12 cellular contexts compared by ENCODE assay signal in the genomic region with DNA sequence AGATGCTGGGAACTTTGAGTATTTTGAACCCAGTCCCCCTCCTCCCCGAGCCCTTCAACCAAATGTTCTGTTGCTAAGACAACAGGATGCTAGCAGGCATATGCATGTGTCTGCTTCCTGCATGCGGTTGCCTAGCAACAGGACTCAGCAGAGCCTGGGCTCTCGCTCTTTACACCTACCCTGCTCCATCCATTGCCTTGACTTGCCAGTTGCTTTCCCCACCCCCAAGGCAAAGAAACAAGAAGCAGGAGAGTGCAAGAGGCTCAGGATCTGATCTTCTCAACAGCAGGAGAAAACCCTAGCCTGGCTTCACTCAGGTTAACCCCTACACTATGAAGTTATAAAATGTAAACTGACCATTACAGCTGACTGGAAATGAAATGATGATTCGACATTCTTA.
A peak's percentile ranks its signal among the peaks of the same experiment; 100 is the strongest.
DNase-seq lines count a peak whose midpoint lies in the region; ATAC-seq, FAIRE-seq and TF ChIP-seq lines count a peak whose summit lies in the region.
"Had no signal": no experiment of that assay in that cellular context is flagged by ENCODE, and none has a peak within 500 bp of the region (broad histone marks: within the 10 kb centered on the region; RNA-seq: fewer than 3 reads in every experiment).

No MANE protein-coding gene starts in this region.

- H3K27ac ChIP-seq in kidney (ENCODE audit: low read depth in 2 of 2, low read length in 2 of 2) = no peak overlapping the region
- H3K27ac ChIP-seq: BLaER1 treated with 17β-estradiol and CSF1 and Interleukin-3, amounts not matched to agents 10 nM and 100 nM had no signal

- no peaks in the 10 kb centered on the region for H3K9me3 ChIP-seq in kidney (ENCODE audit: control insufficient read depth in 1 of 2, low read length in 2 of 2)
- H3K9me3 ChIP-seq: BLaER1 treated with 17β-estradiol and CSF1 and Interleukin-3, amounts not matched to agents 10 nM and 100 nM had no signal

- ATAC-seq in GM19467 (IDR thresholded peaks at IDR 0.05; ENCODE audit: unreplicated experiment) (peak; percentile 55), HG03565 (IDR thresholded peaks at IDR 0.05; ENCODE audit: unreplicated experiment) (peak; percentile 77)
- ATAC-seq in stimulated activated memory B cell treated with anti-CD40 and anti-IgM and Interleukin-4, amounts not matched to agents 10 μg/mL and 1 μg/mL and 100 μg/mL, for 72 hours = no peak

- intact Hi-C loops in kidney (cut with DNase I) = no loop called here

- H3K4me3 ChIP-seq in kidney (ENCODE audit: low read length in 2 of 2) = no peak overlapping the region
- H3K4me3 ChIP-seq: BLaER1 treated with 17β-estradiol and CSF1 and Interleukin-3, amounts not matched to agents 10 nM and 100 nM; lung had no signal

- H3K4me1 ChIP-seq in kidney (ENCODE audit: control insufficient read depth in 1 of 2, insufficient read depth in 1 of 2, low read depth in 1 of 2, low read length in 2 of 2) = no peaks in the 10 kb centered on the region
- H3K4me1 ChIP-seq: BLaER1 treated with 17β-estradiol and CSF1 and Interleukin-3, amounts not matched to agents 10 nM and 100 nM had no signal

- H3K9ac ChIP-seq in kidney (ENCODE audit: low read length in 2 of 2) = no peak overlapping the region
- H3K9ac ChIP-seq: BLaER1 treated with 17β-estradiol and CSF1 and Interleukin-3, amounts not matched to agents 10 nM and 100 nM had no signal

- no peaks in the 10 kb centered on the region for H3K9me3 Mint-ChIP-seq in stimulated activated memory B cell treated with anti-CD40 and anti-IgM and Interleukin-4, amounts not matched to agents 10 μg/mL and 1 μg/mL and 100 μg/mL, for 72 hours
- H3K9me3 Mint-ChIP-seq: T-helper 1 cell treated with Interleukin-12 subunit alpha and Interleukin-12 subunit beta and Interleukin-4 antibody, amounts not matched to agents 30 μg/mL and 1 μg/mL, for 36 hours had no signal

- H3K4me3 Mint-ChIP-seq in stimulated activated memory B cell treated with anti-CD40 and anti-IgM and Interleukin-4, amounts not matched to agents 10 μg/mL and 1 μg/mL and 100 μg/mL, for 72 hours = no peak overlapping the region
- H3K4me3 Mint-ChIP-seq: T-helper 1 cell treated with Interleukin-12 subunit alpha and Interleukin-12 subunit beta and Interleukin-4 antibody, amounts not matched to agents 30 μg/mL and 1 μg/mL, for 36 hours had no signal

- H3K27me3 Mint-ChIP-seq in stimulated activated memory B cell treated with anti-CD40 and anti-IgM and Interleukin-4, amounts not matched to agents 10 μg/mL and 1 μg/mL and 100 μg/mL, for 72 hours = peaks cover 5% of the 10 kb centered on the region

- no peaks in the 10 kb centered on the region for H3K36me3 Mint-ChIP-seq in stimulated activated memory B cell treated with anti-CD40 and anti-IgM and Interleukin-4, amounts not matched to agents 10 μg/mL and 1 μg/mL and 100 μg/mL, for 72 hours

- H3K36me3 ChIP-seq in kidney (ENCODE audit: control insufficient read depth in 1 of 2, insufficient read depth in 2 of 2, low read length in 2 of 2) = no peaks in the 10 kb centered on the region
- H3K36me3 ChIP-seq: BLaER1 treated with 17β-estradiol and CSF1 and Interleukin-3, amounts not matched to agents 10 nM and 100 nM had no signal

- DNase-seq in COR-L47 (lab: John Stamatoyannopoulos, UW) = peak; percentile 91
- DNase-seq in astrocyte of the hippocampus (ENCODE audit: low read depth, low spot score) = peak; percentile 27
- no peak for DNase-seq in activated effector memory CD4-positive, alpha-beta T cell treated with anti-CD3 and anti-CD28 coated beads, Interleukin-2, amount 50 U/mL, for 16 hours
- DNase-seq in stimulated activated CD4-positive, alpha-beta T cell treated with anti-CD3 and anti-CD28 coated beads, Interleukin-4, amount 100 ng/mL, for 4 hours = no peak
- no peak for DNase-seq in kidney

- TF ChIP-seq CTCF in kidney (IDR thresholded peaks at IDR 0.05; ENCODE audit: borderline replicate concordance, extremely low read depth, insufficient read depth) = no peak

- no peak for FAIRE-seq in kidney (lab: Jason Lieb, UNC)
- FAIRE-seq: colon had no signal

- no peaks in the 10 kb centered on the region for H3K4me1 Mint-ChIP-seq in stimulated activated memory B cell treated with anti-CD40 and anti-IgM and Interleukin-4, amounts not matched to agents 10 μg/mL and 1 μg/mL and 100 μg/mL, for 72 hours

- no peak overlapping the region for H3K27ac Mint-ChIP-seq in stimulated activated memory B cell treated with anti-CD40 and anti-IgM and Interleukin-4, amounts not matched to agents 10 μg/mL and 1 μg/mL and 100 μg/mL, for 72 hours
- H3K27ac Mint-ChIP-seq: T-helper 1 cell treated with Interleukin-12 subunit alpha and Interleukin-12 subunit beta and Interleukin-4 antibody, amounts not matched to agents 30 μg/mL and 1 μg/mL, for 36 hours had no signal

Comparison
In these comparisons a context has a peak if more than half of its experiments do, and no peak if none do; other contexts are left out.
1. DNase-seq: peak in COR-L47 (single experiment) and astrocyte of the hippocampus (single experiment); none in activated effector memory CD4-positive, alpha-beta T cell treated with anti-CD3 and anti-CD28 coated beads, Interleukin-2, amount 50 U/mL, for 16 hours (single experiment), stimulated activated CD4-positive, alpha-beta T cell treated with anti-CD3 and anti-CD28 coated beads, Interleukin-4, amount 100 ng/mL, for 4 hours (0 of 2) and kidney (single experiment).